In genomic region chr2:45497355-45497754, GRCh38 we compare ENCODE assay signal across 11 cellular contexts.
A peak's percentile ranks its signal among the peaks of the same experiment; 100 is the strongest.
DNase-seq lines count a peak whose midpoint lies in the region; ATAC-seq, FAIRE-seq and TF ChIP-seq lines count a peak whose summit lies in the region.
"Had no signal": no experiment of that assay in that cellular context is flagged by ENCODE, and none has a peak within 500 bp of the region (broad histone marks: within the 10 kb centered on the region; RNA-seq: fewer than 3 reads in every experiment).

No MANE protein-coding gene starts in this region.

- no peak for ATAC-seq in CD8-positive, alpha-beta T cell
- ATAC-seq in GM19351 (IDR thresholded peaks at IDR 0.05; ENCODE audit: unreplicated experiment) (peak; percentile 82), HG03442 (IDR thresholded peaks at IDR 0.05; ENCODE audit: unreplicated experiment) (peak; percentile 75)
- ATAC-seq in natural killer cell treated with Interleukin-12 subunit alpha and Interleukin-12 subunit beta and Interleukin-15 and Interleukin-18, amount 100 ng/mL, for 72 hours, result no peak

- POLR2A ChIA-PET in CD8-positive, alpha-beta T cell (lab: Charles Lee), result no interaction called here

- H3K27me3 ChIP-seq in CD8-positive, alpha-beta T cell (ENCODE audit: insufficient read depth, low read length), result no peaks in the 10 kb centered on the region

- DNase-seq in CD8-positive, alpha-beta T cell, result no peak
- DNase-seq in fibroblast of villous mesenchyme (ENCODE audit: low read depth), result peak; percentile 20
- DNase-seq in NCI-H345 treated with DMSO at 0.1 percent for 48 hours (lab: John Stamatoyannopoulos, UW; ENCODE audit: unreplicated experiment), result no peak
- DNase-seq in natural killer cell treated with Interleukin-12 subunit alpha and Interleukin-12 subunit beta and Interleukin-15 and Interleukin-18, amount 100 ng/mL, for 72 hours (ENCODE audit: low spot score), result no peak
- no peak for DNase-seq in SK-N-DZ (ENCODE audit: low spot score)
- DNase-seq in D721Med (ENCODE audit: insufficient read length, low spot score), result no peak
- DNase-seq: Calu3, kidney, NCI-H1930 had no signal

- no peak overlapping the region for H3K4me3 Mint-ChIP-seq in CD8-positive, alpha-beta T cell
- H3K4me3 Mint-ChIP-seq in natural killer cell treated with Interleukin-12 subunit alpha and Interleukin-12 subunit beta and Interleukin-15 and Interleukin-18, amount 100 ng/mL, for 72 hours, result no peak overlapping the region

- H3K4me1 ChIP-seq in CD8-positive, alpha-beta T cell (ENCODE audit: insufficient read depth, low read length), result no peaks in the 10 kb centered on the region

- intact Hi-C loops in CD8-positive, alpha-beta T cell (cut with DNase I, micrococcal nuclease), result no loop called here

- peaks cover 14% of the 10 kb centered on the region for H3K36me3 Mint-ChIP-seq in CD8-positive, alpha-beta T cell
- H3K36me3 Mint-ChIP-seq in natural killer cell treated with Interleukin-12 subunit alpha and Interleukin-12 subunit beta and Interleukin-15 and Interleukin-18, amount 100 ng/mL, for 72 hours, result no peaks in the 10 kb centered on the region

- H3K27ac Mint-ChIP-seq in CD8-positive, alpha-beta T cell, result peak overlapping the region; percentile 4
- H3K27ac Mint-ChIP-seq in natural killer cell treated with Interleukin-12 subunit alpha and Interleukin-12 subunit beta and Interleukin-15 and Interleukin-18, amount 100 ng/mL, for 72 hours, result no peak overlapping the region

- CTCF ChIA-PET in CD8-positive, alpha-beta T cell (lab: Charles Lee), result interaction anchor here (7.1 kb wide), 1 partner anchor 515 kb away, joined by 79 read pairs; no protein-coding TSS in a partner anchor

- H3K27ac ChIP-seq in CD8-positive, alpha-beta T cell (ENCODE audit: low read depth, low read length), result no peak overlapping the region

- no peaks in the 10 kb centered on the region for H3K9me3 ChIP-seq in CD8-positive, alpha-beta T cell (ENCODE audit: low read length)

- TF ChIP-seq CTCF in CD8-positive, alpha-beta T cell (IDR thresholded peaks at IDR 0.05), result no peak
- TF ChIP-seq CTCF in fibroblast of villous mesenchyme (IDR thresholded peaks at IDR 0.05; ENCODE audit: insufficient read depth, low read depth, low read length) (no peak), D721Med (IDR thresholded peaks at IDR 0.05; ENCODE audit: insufficient read depth, missing control alignments) (no peak)

- H3K27me3 Mint-ChIP-seq in CD8-positive, alpha-beta T cell (ENCODE audit: low read depth), result no peaks in the 10 kb centered on the region
- H3K27me3 Mint-ChIP-seq in natural killer cell treated with Interleukin-12 subunit alpha and Interleukin-12 subunit beta and Interleukin-15 and Interleukin-18, amount 100 ng/mL, for 72 hours, result no peaks in the 10 kb centered on the region

- H3K4me1 Mint-ChIP-seq in CD8-positive, alpha-beta T cell (ENCODE audit: low read depth), result peaks cover 8% of the 10 kb centered on the region
- H3K4me1 Mint-ChIP-seq in natural killer cell treated with Interleukin-12 subunit alpha and Interleukin-12 subunit beta and Interleukin-15 and Interleukin-18, amount 100 ng/mL, for 72 hours (ENCODE audit: low read depth in 2 of 2), result peaks cover 3 to 8% of the 10 kb centered on the region in 2 donors

- FAIRE-seq in D721Med (lab: Jason Lieb, UNC), result no peak
- FAIRE-seq: kidney had no signal

- no peak overlapping the region for H3K4me3 ChIP-seq in CD8-positive, alpha-beta T cell (ENCODE audit: low read depth, low read length)
- H3K4me3 ChIP-seq in fibroblast of villous mesenchyme (ENCODE audit: low read depth, low read length), result no peak overlapping the region

- no peaks in the 10 kb centered on the region for H3K36me3 ChIP-seq in CD8-positive, alpha-beta T cell (ENCODE audit: insufficient read depth, low read length)

- H3K9me3 Mint-ChIP-seq in CD8-positive, alpha-beta T cell, result no peaks in the 10 kb centered on the region
- H3K9me3 Mint-ChIP-seq in natural killer cell treated with Interleukin-12 subunit alpha and Interleukin-12 subunit beta and Interleukin-15 and Interleukin-18, amount 100 ng/mL, for 72 hours, result peaks cover 4% of the 10 kb centered on the region

Comparison
In these comparisons a context has a peak if more than half of its experiments do, and no peak if none do; other contexts are left out.
1. ATAC-seq: peak in GM19351 (single experiment) and HG03442 (single experiment); none in CD8-positive, alpha-beta T cell (single experiment) and natural killer cell treated with Interleukin-12 subunit alpha and Interleukin-12 subunit beta and Interleukin-15 and Interleukin-18, amount 100 ng/mL, for 72 hours (0 of 2).